8 cellular contexts compared by ENCODE assay signal in genomic region chr3:156606729-156607128, GRCh38. TPM values are rescaled to one million over a fixed set of nuclear protein-coding genes. Genes with fewer than 3 reads are reported as not detected.
DNase-seq lines count a peak whose midpoint lies in the region; ATAC-seq and TF ChIP-seq lines count a peak whose summit lies in the region.

No MANE protein-coding gene starts in this region.

- peak overlapping the region; percentile 80 for H3K4me3 Mint-ChIP-seq in Caco-2 (ENCODE audit: unreplicated experiment)

- CTCF ChIA-PET in Caco-2 (lab: Charles Lee), result no interaction called here

- H3K27me3 Mint-ChIP-seq in Caco-2 (ENCODE audit: insufficient read depth, unreplicated experiment), result no peaks in the 10 kb centered on the region

- intact Hi-C loops in Caco-2 (cut with micrococcal nuclease; ENCODE audit: unreplicated experiment), result loop anchor here (2.0 to 5.0 kb wide), 2 partner anchors 30 to 66 kb away; partner anchors contain the start of gene TIPARP
- intact Hi-C loops in lower lobe of right lung (cut with DNase I), result no loop called here

- H3K4me1 Mint-ChIP-seq in Caco-2 (ENCODE audit: low read depth, unreplicated experiment), result peaks cover 6% of the 10 kb centered on the region

- POLR2A ChIA-PET in Caco-2 (lab: Charles Lee), result interaction anchor here (1.0 kb wide), 1 partner anchor 67 kb away, joined by 3 read pairs; no protein-coding TSS in a partner anchor

- ATAC-seq in GM21723 (IDR thresholded peaks at IDR 0.05; ENCODE audit: unreplicated experiment) (peak; percentile 61), lower lobe of right lung (peak; percentile 68 to 71)

- TF ChIP-seq CTCF in Caco-2 (IDR thresholded peaks at IDR 0.05; ENCODE audit: insufficient read depth in 1 of 2, low read depth in 1 of 2, low read length in 1 of 2, severe bottlenecking in 1 of 2, unreplicated experiment in 1 of 2) (no peak), lower lobe of right lung (IDR thresholded peaks at IDR 0.05) (no peak), GM13977 (IDR thresholded peaks at IDR 0.05; ENCODE audit: extremely low read depth, insufficient read depth, missing control alignments) (no peak)

- no peaks in the 10 kb centered on the region for H3K36me3 Mint-ChIP-seq in Caco-2 (ENCODE audit: insufficient read depth, unreplicated experiment)

- in situ Hi-C loops in GM13977 (cut with MboI; ENCODE audit: low pct_unique_long_range_greater_than_20kb, low sequenced_read_pairs, unreplicated experiment), result loop anchor here (5.0 kb wide), 1 partner anchor 51 kb away; no protein-coding TSS in a partner anchor

- no peak for DNase-seq in Caco-2
- peak; percentile 95 for DNase-seq in NOMO-1 treated with DMSO at 0.1 percent for 48 hours (lab: John Stamatoyannopoulos, UW; ENCODE audit: unreplicated experiment)
- DNase-seq in lower lobe of right lung, result no peak
- DNase-seq in SK-N-DZ (ENCODE audit: low spot score), result no peak
- DNase-seq in DMS153 treated with DMSO at 0.1 percent for 48 hours (lab: John Stamatoyannopoulos, UW; ENCODE audit: unreplicated experiment), result no peak
- no peak for DNase-seq in OCI-M2 (lab: John Stamatoyannopoulos, UW; ENCODE audit: unreplicated experiment)
- no peak for DNase-seq in GM13977 (ENCODE audit: low spot score)

- no peaks in the 10 kb centered on the region for H3K9me3 Mint-ChIP-seq in Caco-2 (ENCODE audit: unreplicated experiment)

- BruUV-seq in Caco-2 (replicated peaks; lab: Mats Ljungman, UMichigan), result no TSS peak

- H3K9me3 ChIP-seq in Caco-2, result no peaks in the 10 kb centered on the region
- no peaks in the 10 kb centered on the region for H3K9me3 ChIP-seq in lower lobe of right lung

- H3K4me3 ChIP-seq in Caco-2 (ENCODE audit: low read depth, low read length) (no peak overlapping the region), lower lobe of right lung (peak overlapping the region; percentile 49)

- H3K27ac ChIP-seq in lower lobe of right lung, result peak overlapping the region; percentile 90

- no peaks in the 10 kb centered on the region for H3K36me3 ChIP-seq in Caco-2 (ENCODE audit: control insufficient read depth, insufficient read depth, low read length)
- no peaks in the 10 kb centered on the region for H3K36me3 ChIP-seq in lower lobe of right lung

- H3K27me3 ChIP-seq in Caco-2 (replicated peaks; ENCODE audit: control insufficient read depth, insufficient read depth, low read length) (no peaks in the 10 kb centered on the region), lower lobe of right lung (ENCODE audit: low read depth) (no peaks in the 10 kb centered on the region)

- no peak overlapping the region for H3K27ac Mint-ChIP-seq in Caco-2 (ENCODE audit: unreplicated experiment)

- H3K4me1 ChIP-seq in Caco-2 (peaks cover 15% of the 10 kb centered on the region), lower lobe of right lung (peaks cover 24% of the 10 kb centered on the region)

RNA-seq across cellular contexts. Expression of gene SSR3, which starts 51.8 kb away (rescaled TPM):
- total RNA-seq in Caco-2 (2022) (177 and 186 TPM in 2 replicates), lower lobe of right lung (158 TPM)
- polyA plus RNA-seq in SK-N-DZ (2014; cell fraction: cytosol; rRNA removed), result 105 and 119 TPM in 2 replicates
- 40.6 and 61.1 TPM in 2 replicates for polyA plus RNA-seq in SK-N-DZ (2014; cell fraction: nucleus; rRNA removed)
